In genomic region chr1:17494114-17494729, GRCh38 we compare ENCODE assay signal across 1 cellular context.
TF ChIP-seq lines count a peak whose summit lies in the region.

No MANE protein-coding gene starts in this region.

TF ChIP-seq in K562, 482 proteins besides CTCF, POLR2A, EP300 and RAD21 (continued from another document):
- no peak for TF ChIP-seq MGA (IDR thresholded peaks at IDR 0.05)
- TF ChIP-seq E2F5 (CRISPR knock-in tag; IDR thresholded peaks at IDR 0.05): no peak
- peak; percentile 35; the same call in 1 of the 2 replicates for TF ChIP-seq MAX (CRISPR knock-in tag; IDR thresholded peaks at IDR 0.05)
- TF ChIP-seq ZNF165 (CRISPR knock-in tag; IDR thresholded peaks at IDR 0.05; ENCODE audit: borderline replicate concordance): no peak
- no peak for TF ChIP-seq RBM39 (optimal IDR thresholded peaks at IDR 0.05; ENCODE audit: low read depth, low read length)
- no peak for TF ChIP-seq BCL6 (CRISPR knock-in tag; IDR thresholded peaks at IDR 0.05)
- TF ChIP-seq FOXP1 (CRISPR knock-in tag; IDR thresholded peaks at IDR 0.05): no peak
- no peak for TF ChIP-seq GTF2E2 (tag; IDR thresholded peaks at IDR 0.05)
- no peak for TF ChIP-seq NUFIP1 (IDR thresholded peaks at IDR 0.05; ENCODE audit: partially characterized antibody)
- no peak for TF ChIP-seq CEBPB (tag; IDR thresholded peaks at IDR 0.05)
- TF ChIP-seq ILK (tag; IDR thresholded peaks at IDR 0.05; ENCODE audit: borderline replicate concordance, low read depth): no peak
- no peak for TF ChIP-seq HES1 (IDR thresholded peaks at IDR 0.05; ENCODE audit: low read depth)
- TF ChIP-seq RNF219 (CRISPR knock-in tag; IDR thresholded peaks at IDR 0.05): no peak
- TF ChIP-seq ZNF740 (CRISPR knock-in tag; IDR thresholded peaks at IDR 0.05): no peak
- TF ChIP-seq ZNF740 (tag; IDR thresholded peaks at IDR 0.05): no peak
- TF ChIP-seq ZNF668 (CRISPR knock-in tag; IDR thresholded peaks at IDR 0.05): no peak
- TF ChIP-seq SMAD2 (IDR thresholded peaks at IDR 0.05; ENCODE audit: low read depth, low read length): no peak
- peak; percentile 49 for TF ChIP-seq DEAF1 (CRISPR knock-in tag; IDR thresholded peaks at IDR 0.05)
- no peak for TF ChIP-seq ZNF174 (CRISPR knock-in tag; IDR thresholded peaks at IDR 0.05)
- TF ChIP-seq GTF2F1 (IDR thresholded peaks at IDR 0.05; ENCODE audit: low read depth, low read length): no peak
- no peak for TF ChIP-seq RFX5 (IDR thresholded peaks at IDR 0.05; ENCODE audit: low read depth, low read length)
